1 cellular context compared by ENCODE assay signal in the genomic region with DNA sequence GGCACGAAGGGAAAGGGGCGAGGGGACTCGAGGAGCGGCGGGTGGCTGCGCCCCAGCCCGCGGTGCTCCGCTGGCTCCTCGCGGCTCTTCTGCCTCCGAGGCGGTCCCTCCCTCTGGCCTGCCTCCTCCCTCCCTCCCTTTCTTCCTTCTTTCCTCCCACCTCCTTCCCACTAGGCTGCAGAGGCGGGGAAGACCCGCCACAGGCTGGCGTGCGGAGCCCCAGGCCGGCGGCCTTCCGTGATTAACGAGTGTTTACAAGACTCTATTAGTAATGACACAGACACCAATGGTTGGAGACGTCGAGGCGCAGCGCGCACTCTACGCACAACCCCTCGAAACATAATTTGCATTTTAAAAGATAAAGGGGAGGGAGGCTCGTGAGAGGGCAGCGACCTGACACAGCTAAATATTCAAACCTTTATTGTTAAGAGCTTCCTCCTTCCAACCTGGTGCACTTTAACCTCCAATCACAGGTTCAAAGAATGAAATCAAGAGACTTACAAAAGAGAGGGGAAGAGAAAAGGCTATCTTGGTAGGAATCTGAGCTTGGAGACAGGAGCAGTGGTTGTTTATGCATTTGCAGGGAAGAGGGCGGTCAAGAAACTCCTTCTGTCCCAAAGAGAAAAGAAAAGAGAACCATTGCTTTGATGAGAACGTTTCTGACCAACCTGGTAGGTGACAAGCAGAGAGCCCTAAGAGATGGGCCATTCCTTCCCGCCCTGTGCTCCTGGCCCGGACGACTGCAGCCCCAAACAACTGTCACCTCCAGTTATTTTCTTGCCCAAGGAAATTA.
A peak's percentile ranks its signal among the peaks of the same experiment; 100 is the strongest.
TF ChIP-seq lines count a peak whose summit lies in the region.

Gene CDX2, minus strand, starts transcription at position 243 of the 793 bp plus-strand sequence. CDS start 309 bp downstream, outside the sequence.

TF ChIP-seq in HEK293, 187 proteins besides CTCF, POLR2A, EP300 and RAD21 (continued from another document and continues in another):
- TF ChIP-seq ZNF175 (tag by site-specific recombination; IDR thresholded peaks at IDR 0.05) (no peak), ZBTB17 (tag by site-specific recombination; IDR thresholded peaks at IDR 0.05) (peak; percentile 73), SP2 (tag by site-specific recombination; IDR thresholded peaks at IDR 0.05) (peak; percentile 88), SP3 (tag by site-specific recombination; IDR thresholded peaks at IDR 0.05) (peak; percentile 77), ZNF221 (tag by site-specific recombination; IDR thresholded peaks at IDR 0.05; ENCODE audit: borderline replicate concordance) (no peak), ZNF426 (tag by site-specific recombination; IDR thresholded peaks at IDR 0.05) (no peak), ZNF112 (tag by site-specific recombination; IDR thresholded peaks at IDR 0.05) (no peak), ZNF404 (tag by site-specific recombination; IDR thresholded peaks at IDR 0.05) (no peak), ZNF184 (tag by site-specific recombination; IDR thresholded peaks at IDR 0.05) (no peak), ZNF266 (tag by site-specific recombination; IDR thresholded peaks at IDR 0.05; ENCODE audit: low read depth) (no peak), HOXD13 (CRISPR knock-in tag; IDR thresholded peaks at IDR 0.05; ENCODE audit: borderline replicate concordance) (no peak), ZFP69B (tag by site-specific recombination; IDR thresholded peaks at IDR 0.05) (no peak), OVOL3 (tag by site-specific recombination; IDR thresholded peaks at IDR 0.05) (no peak), ZNF670 (tag by site-specific recombination; IDR thresholded peaks at IDR 0.05; ENCODE audit: low read depth) (no peak), ZNF658 (tag by site-specific recombination; IDR thresholded peaks at IDR 0.05) (no peak), ZNF292 (tag by site-specific recombination; IDR thresholded peaks at IDR 0.05; ENCODE audit: borderline replicate concordance, low read depth) (no peak), ZNF214 (tag by site-specific recombination; IDR thresholded peaks at IDR 0.05; ENCODE audit: borderline replicate concordance) (no peak), ZBTB7A (tag by site-specific recombination; IDR thresholded peaks at IDR 0.05; ENCODE audit: low read depth) (0 out of 2 replicates have a peak, but pooled peaks have one; percentile 2), ZBTB1 (tag by site-specific recombination; IDR thresholded peaks at IDR 0.05) (no peak), TSHZ1 (tag by site-specific recombination; IDR thresholded peaks at IDR 0.05; ENCODE audit: borderline replicate concordance) (no peak), PRDM4 (tag by site-specific recombination; IDR thresholded peaks at IDR 0.05) (no peak), ZNF24 (tag by site-specific recombination; IDR thresholded peaks at IDR 0.05) (no peak), ZIC2 (tag by site-specific recombination; IDR thresholded peaks at IDR 0.05) (peak; percentile 20; the same call in 1 of the 2 replicates), ZNF274 (IDR thresholded peaks at IDR 0.05; ENCODE audit: low read length) (no peak), ZNF274 (tag by site-specific recombination; IDR thresholded peaks at IDR 0.05; ENCODE audit: borderline replicate concordance) (no peak), ZNF501 (tag by site-specific recombination; IDR thresholded peaks at IDR 0.05) (peak; percentile 16; the same call in 1 of the 2 replicates), ZNF26 (tag by site-specific recombination; IDR thresholded peaks at IDR 0.05) (no peak), ZNF791 (tag by site-specific recombination; IDR thresholded peaks at IDR 0.05) (no peak), GFI1B (tag by site-specific recombination; IDR thresholded peaks at IDR 0.05) (no peak), PRDM1 (tag by site-specific recombination; IDR thresholded peaks at IDR 0.05) (no peak), ZNF302 (tag by site-specific recombination; IDR thresholded peaks at IDR 0.05; ENCODE audit: low read depth) (no peak), ZNF549 (tag by site-specific recombination; IDR thresholded peaks at IDR 0.05) (no peak), WT1 (tag by site-specific recombination; IDR thresholded peaks at IDR 0.05) (peak; percentile 77), ZNF571 (tag by site-specific recombination; IDR thresholded peaks at IDR 0.05) (no peak), BCL11B (tag by site-specific recombination; IDR thresholded peaks at IDR 0.05; ENCODE audit: low read depth) (no peak), KLF9 (tag by site-specific recombination; IDR thresholded peaks at IDR 0.05; ENCODE audit: low read depth) (no peak)
- TF ChIP-seq, protein P1, sequence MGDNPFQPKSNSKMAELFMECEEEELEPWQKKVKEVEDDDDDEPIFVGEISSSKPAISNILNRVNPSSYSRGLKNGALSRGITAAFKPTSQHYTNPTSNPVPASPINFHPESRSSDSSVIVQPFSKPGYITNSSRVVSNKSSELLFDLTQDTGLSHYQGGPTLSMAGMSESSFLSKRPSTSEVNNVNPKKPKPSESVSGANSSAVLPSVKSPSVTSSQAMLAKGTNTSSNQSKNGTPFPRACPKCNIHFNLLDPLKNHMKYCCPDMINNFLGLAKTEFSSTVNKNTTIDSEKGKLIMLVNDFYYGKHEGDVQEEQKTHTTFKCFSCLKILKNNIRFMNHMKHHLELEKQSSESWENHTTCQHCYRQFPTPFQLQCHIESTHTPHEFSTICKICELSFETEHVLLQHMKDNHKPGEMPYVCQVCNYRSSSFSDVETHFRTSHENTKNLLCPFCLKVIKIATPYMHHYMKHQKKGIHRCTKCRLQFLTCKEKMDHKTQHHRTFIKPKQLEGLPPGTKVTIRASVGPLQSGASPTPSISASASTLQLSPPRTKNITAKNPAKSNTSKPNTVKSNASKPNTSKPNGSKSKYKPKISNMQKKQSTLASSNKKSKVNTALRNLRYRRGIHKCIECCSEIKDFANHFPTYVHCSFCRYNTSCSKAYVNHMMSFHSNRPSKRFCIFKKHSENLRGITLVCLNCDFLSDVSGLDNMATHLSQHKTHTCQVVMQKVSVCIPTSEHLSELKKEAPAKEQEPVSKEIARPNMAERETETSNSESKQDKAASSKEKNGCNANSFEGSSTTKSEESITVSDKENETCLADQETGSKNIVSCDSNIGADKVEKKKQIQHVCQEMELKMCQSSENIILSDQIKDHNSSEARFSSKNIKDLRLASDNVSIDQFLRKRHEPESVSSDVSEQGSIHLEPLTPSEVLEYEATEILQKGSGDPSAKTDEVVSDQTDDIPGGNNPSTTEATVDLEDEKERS (tag by site-specific recombination; IDR thresholded peaks at IDR 0.05): no peak
- TF ChIP-seq, protein P2, sequence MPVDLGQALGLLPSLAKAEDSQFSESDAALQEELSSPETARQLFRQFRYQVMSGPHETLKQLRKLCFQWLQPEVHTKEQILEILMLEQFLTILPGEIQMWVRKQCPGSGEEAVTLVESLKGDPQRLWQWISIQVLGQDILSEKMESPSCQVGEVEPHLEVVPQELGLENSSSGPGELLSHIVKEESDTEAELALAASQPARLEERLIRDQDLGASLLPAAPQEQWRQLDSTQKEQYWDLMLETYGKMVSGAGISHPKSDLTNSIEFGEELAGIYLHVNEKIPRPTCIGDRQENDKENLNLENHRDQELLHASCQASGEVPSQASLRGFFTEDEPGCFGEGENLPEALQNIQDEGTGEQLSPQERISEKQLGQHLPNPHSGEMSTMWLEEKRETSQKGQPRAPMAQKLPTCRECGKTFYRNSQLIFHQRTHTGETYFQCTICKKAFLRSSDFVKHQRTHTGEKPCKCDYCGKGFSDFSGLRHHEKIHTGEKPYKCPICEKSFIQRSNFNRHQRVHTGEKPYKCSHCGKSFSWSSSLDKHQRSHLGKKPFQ (tag by site-specific recombination; IDR thresholded peaks at IDR 0.05): no peak
- TF ChIP-seq, protein P3, sequence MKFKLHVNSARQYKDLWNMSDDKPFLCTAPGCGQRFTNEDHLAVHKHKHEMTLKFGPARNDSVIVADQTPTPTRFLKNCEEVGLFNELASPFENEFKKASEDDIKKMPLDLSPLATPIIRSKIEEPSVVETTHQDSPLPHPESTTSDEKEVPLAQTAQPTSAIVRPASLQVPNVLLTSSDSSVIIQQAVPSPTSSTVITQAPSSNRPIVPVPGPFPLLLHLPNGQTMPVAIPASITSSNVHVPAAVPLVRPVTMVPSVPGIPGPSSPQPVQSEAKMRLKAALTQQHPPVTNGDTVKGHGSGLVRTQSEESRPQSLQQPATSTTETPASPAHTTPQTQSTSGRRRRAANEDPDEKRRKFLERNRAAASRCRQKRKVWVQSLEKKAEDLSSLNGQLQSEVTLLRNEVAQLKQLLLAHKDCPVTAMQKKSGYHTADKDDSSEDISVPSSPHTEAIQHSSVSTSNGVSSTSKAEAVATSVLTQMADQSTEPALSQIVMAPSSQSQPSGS (tag by site-specific recombination; IDR thresholded peaks at IDR 0.05; ENCODE audit: low read depth): no peak
- TF ChIP-seq, protein P4, sequence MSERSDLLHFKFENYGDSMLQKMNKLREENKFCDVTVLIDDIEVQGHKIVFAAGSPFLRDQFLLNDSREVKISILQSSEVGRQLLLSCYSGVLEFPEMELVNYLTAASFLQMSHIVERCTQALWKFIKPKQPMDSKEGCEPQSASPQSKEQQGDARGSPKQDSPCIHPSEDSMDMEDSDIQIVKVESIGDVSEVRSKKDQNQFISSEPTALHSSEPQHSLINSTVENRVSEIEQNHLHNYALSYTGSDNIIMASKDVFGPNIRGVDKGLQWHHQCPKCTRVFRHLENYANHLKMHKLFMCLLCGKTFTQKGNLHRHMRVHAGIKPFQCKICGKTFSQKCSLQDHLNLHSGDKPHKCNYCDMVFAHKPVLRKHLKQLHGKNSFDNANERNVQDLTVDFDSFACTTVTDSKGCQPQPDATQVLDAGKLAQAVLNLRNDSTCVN (tag by site-specific recombination; optimal IDR thresholded peaks at IDR 0.05): no peak
- TF ChIP-seq, protein P5, sequence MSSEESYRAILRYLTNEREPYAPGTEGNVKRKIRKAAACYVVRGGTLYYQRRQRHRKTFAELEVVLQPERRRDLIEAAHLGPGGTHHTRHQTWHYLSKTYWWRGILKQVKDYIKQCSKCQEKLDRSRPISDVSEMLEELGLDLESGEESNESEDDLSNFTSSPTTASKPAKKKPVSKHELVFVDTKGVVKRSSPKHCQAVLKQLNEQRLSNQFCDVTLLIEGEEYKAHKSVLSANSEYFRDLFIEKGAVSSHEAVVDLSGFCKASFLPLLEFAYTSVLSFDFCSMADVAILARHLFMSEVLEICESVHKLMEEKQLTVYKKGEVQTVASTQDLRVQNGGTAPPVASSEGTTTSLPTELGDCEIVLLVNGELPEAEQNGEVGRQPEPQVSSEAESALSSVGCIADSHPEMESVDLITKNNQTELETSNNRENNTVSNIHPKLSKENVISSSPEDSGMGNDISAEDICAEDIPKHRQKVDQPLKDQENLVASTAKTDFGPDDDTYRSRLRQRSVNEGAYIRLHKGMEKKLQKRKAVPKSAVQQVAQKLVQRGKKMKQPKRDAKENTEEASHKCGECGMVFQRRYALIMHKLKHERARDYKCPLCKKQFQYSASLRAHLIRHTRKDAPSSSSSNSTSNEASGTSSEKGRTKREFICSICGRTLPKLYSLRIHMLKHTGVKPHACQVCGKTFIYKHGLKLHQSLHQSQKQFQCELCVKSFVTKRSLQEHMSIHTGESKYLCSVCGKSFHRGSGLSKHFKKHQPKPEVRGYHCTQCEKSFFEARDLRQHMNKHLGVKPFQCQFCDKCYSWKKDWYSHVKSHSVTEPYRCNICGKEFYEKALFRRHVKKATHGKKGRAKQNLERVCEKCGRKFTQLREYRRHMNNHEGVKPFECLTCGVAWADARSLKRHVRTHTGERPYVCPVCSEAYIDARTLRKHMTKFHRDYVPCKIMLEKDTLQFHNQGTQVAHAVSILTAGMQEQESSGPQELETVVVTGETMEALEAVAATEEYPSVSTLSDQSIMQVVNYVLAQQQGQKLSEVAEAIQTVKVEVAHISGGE (tag by site-specific recombination; conservative IDR thresholded peaks at IDR 0.05; ENCODE audit: low read depth): 0 out of 2 replicates have a peak, but pooled peaks have one; percentile 6
